Comparison of ENCODE assay signal across 25 cellular contexts in genomic region chr11:112553340-112553739, GRCh38.
"Had no signal": no experiment of that assay in that cellular context is flagged by ENCODE, and none has a peak within 500 bp of the region (broad histone marks: within the 10 kb centered on the region; RNA-seq: fewer than 3 reads in every experiment).

No MANE protein-coding gene starts in this region.

- DNase-seq: Karpas-422; NCI-H1048; NCI-H1092 treated with DMSO at 0.1 percent for 48 hours; NCI-H1105 treated with DMSO at 0.1 percent for 48 hours; NCI-H1436; NCI-H1694; NCI-H187; NCI-H1930; NCI-H2029 treated with DMSO at 0.1 percent for 48 hours; NCI-H2081 treated with DMSO at 0.1 percent for 48 hours; NCI-H2107; NCI-H2171; NCI-H226; NCI-H446 treated with DMSO at 0.1 percent for 48 hours; NCI-H510A; NCI-H524; NCI-H748 treated with DMSO at 0.1 percent for 48 hours; NCI-H82; NK-92 treated with Interleukin-12 subunit alpha and Interleukin-12 subunit beta, amount 100 ng/mL, for 24 hours; PC-9; SHP77; SIG-M5; SJCRH30; T-cell had no signal

- FAIRE-seq: RCC 7860 had no signal
